ENCODE assay signal across 8 cellular contexts in the genomic region with DNA sequence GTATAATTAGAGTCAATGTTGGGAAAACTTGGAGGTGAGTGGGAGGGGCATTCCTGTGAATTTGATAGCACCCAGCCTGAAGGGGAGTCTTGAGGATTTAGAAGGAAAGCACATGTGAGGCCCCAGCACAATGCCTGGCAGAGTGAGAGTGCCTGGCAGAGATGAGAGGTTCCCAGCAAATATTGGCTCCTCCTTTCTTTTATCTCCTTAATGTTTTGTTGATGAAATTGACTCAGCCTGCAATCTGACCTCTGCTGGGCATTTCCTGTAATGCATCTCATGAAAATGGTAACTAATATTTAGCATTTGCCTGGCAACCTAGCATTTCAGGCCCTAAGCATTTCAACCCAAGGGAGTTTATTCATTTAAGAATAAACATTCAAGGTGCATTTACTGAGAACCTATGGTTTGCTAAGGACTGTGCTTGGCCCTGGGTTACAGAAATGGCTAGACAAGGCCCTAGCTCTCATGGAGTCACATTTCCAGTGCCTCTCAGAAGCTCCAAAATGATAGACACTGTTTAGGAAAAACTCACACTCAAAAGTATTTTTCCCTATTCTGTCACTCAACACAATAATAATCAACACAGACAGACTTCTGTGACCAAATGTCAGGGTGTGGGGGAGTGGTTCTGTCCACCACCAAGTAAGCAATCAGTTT. TPM values are rescaled to one million over a fixed set of nuclear protein-coding genes. Genes with fewer than 3 reads are reported as not detected.
A peak's percentile ranks its signal among the peaks of the same experiment; 100 is the strongest.
DNase-seq lines count a peak whose midpoint lies in the region; ATAC-seq and TF ChIP-seq lines count a peak whose summit lies in the region.

No MANE protein-coding gene starts in this region.

- TF ChIP-seq CTCF in fibroblast of the aortic adventitia (IDR thresholded peaks at IDR 0.05; ENCODE audit: insufficient read depth, low read length), result peak; percentile 78
- peak; percentile 71 for TF ChIP-seq CTCF in neutrophil (IDR thresholded peaks at IDR 0.05)

- peaks cover 31% of the 10 kb centered on the region for H3K36me3 Mint-ChIP-seq in activated T-cell treated with anti-CD3 and anti-CD28 coated beads, Interleukin-2, amount 50 U/mL, for 4 hours (ENCODE audit: insufficient read depth)

- no peak overlapping the region for H3K4me3 Mint-ChIP-seq in activated T-cell treated with anti-CD3 and anti-CD28 coated beads, Interleukin-2, amount 50 U/mL, for 4 hours

- H3K9me3 Mint-ChIP-seq in activated T-cell treated with anti-CD3 and anti-CD28 coated beads, Interleukin-2, amount 50 U/mL, for 4 hours, result no peaks in the 10 kb centered on the region

- no peaks in the 10 kb centered on the region for H3K27me3 Mint-ChIP-seq in activated T-cell treated with anti-CD3 and anti-CD28 coated beads, Interleukin-2, amount 50 U/mL, for 4 hours (ENCODE audit: low read depth)

- peak; percentile 26 for DNase-seq in COLO668 (lab: John Stamatoyannopoulos, UW; ENCODE audit: unreplicated experiment)
- peak; percentile 66 for DNase-seq in HCEC 1CT
- peak; percentile 73 for DNase-seq in NCI-H82 (lab: John Stamatoyannopoulos, UW)
- DNase-seq in activated T-cell treated with anti-CD3 and anti-CD28 coated beads, Interleukin-2, amount 50 U/mL, for 4 hours, result peak; percentile 31
- DNase-seq in fibroblast of the aortic adventitia (ENCODE audit: low read depth), result peak; percentile 88

- H3K27me3 ChIP-seq in neutrophil, result no peaks in the 10 kb centered on the region

- H3K4me3 ChIP-seq in fibroblast of the aortic adventitia (ENCODE audit: low read depth, low read length), result no peak overlapping the region
- H3K4me3 ChIP-seq in neutrophil (ENCODE audit: low read depth in 1 of 2, low read length in 1 of 2), result no peak overlapping the region

- peaks cover 98% of the 10 kb centered on the region for H3K36me3 ChIP-seq in neutrophil

- peaks cover 6% of the 10 kb centered on the region for H3K4me1 Mint-ChIP-seq in activated T-cell treated with anti-CD3 and anti-CD28 coated beads, Interleukin-2, amount 50 U/mL, for 4 hours (ENCODE audit: low read depth)

- peak; percentile 60 to 71 for ATAC-seq in activated T-cell treated with anti-CD3 and anti-CD28 coated beads, Interleukin-2, amount 50 U/mL, for 4 hours
- ATAC-seq in HG02884 (IDR thresholded peaks at IDR 0.05; ENCODE audit: unreplicated experiment) (no peak), HG03108 (IDR thresholded peaks at IDR 0.05; ENCODE audit: unreplicated experiment) (no peak)

- H3K9me3 ChIP-seq in neutrophil, result no peaks in the 10 kb centered on the region

- H3K4me1 ChIP-seq in neutrophil (ENCODE audit: control insufficient read depth in 1 of 2, insufficient read depth in 1 of 2, low read depth in 1 of 2, low read length in 1 of 2), result peaks cover 0 to 4% of the 10 kb centered on the region in 2 experiments

- no peak overlapping the region for H3K27ac ChIP-seq in neutrophil

RNA-seq across cellular contexts. Expression of a gene that starts 19.0 kb away (rescaled TPM):
- 10 to 100 TPM; 54.8 to 62.3 (median 55.6) TPM for total RNA-seq in activated T-cell treated with anti-CD3 and anti-CD28 coated beads, Interleukin-2, amount 50 U/mL, for 4 hours
- 75.4 and 82.3 TPM in 2 replicates for total RNA-seq in fibroblast of the aortic adventitia (ENCODE audit: low replicate concordance)

Comparison
In these comparisons a context has a peak if more than half of its experiments do, and no peak if none do; other contexts are left out.
1. DNase-seq: peak in every context shown above with its lines; median percentile 88 in fibroblast of the aortic adventitia; 73 in NCI-H82; 66 in HCEC 1CT; 31 in activated T-cell treated with anti-CD3 and anti-CD28 coated beads, Interleukin-2, amount 50 U/mL, for 4 hours; 26 in COLO668.
2. ATAC-seq: peak in activated T-cell treated with anti-CD3 and anti-CD28 coated beads, Interleukin-2, amount 50 U/mL, for 4 hours (2 of 2); none in HG02884 (single experiment) and HG03108 (single experiment).